In the genomic region with DNA sequence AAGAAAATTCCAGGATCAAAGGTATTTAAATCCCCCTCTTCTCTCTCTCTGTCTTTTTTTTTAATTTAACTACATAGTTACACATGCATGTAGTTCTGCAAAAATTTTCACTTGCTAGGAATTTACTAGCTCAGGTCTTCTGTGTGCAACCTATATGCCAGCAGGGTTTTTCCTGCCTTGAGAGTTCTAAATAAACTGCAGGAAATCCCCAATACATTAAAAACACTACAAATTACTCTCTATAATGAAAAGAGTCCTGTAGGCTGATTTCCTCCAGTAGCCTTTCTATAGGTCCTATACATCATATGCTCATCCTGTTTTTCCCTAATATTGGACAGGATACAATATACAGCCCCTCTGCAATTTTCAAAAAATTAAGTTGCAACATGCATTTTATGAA, we compare ENCODE assay signal across 12 cellular contexts. TPM values are rescaled to one million over a fixed set of nuclear protein-coding genes. Genes with fewer than 3 reads are reported as not detected.
DNase-seq lines count a peak whose midpoint lies in the region; ATAC-seq and TF ChIP-seq lines count a peak whose summit lies in the region.
"Had no signal": no experiment of that assay in that cellular context is flagged by ENCODE, and none has a peak within 500 bp of the region (broad histone marks: within the 10 kb centered on the region; RNA-seq: fewer than 3 reads in every experiment).

No MANE protein-coding gene starts in this region.

- H3K27ac Mint-ChIP-seq in WTC11 (no peak overlapping the region), neural crest cell (ENCODE audit: unreplicated experiment) (no peak overlapping the region)
- H3K27ac Mint-ChIP-seq: CD14-positive monocyte; CD8-positive, alpha-beta T cell had no signal

- H3K9ac ChIP-seq in HCT116 (ENCODE audit: low read length), result no peak overlapping the region
- H3K9ac ChIP-seq: GM23248 had no signal

- H3K4me3 Mint-ChIP-seq in WTC11, result peak overlapping the region; percentile 57
- H3K4me3 Mint-ChIP-seq in neural crest cell, result peak overlapping the region; percentile 75
- H3K4me3 Mint-ChIP-seq: CD14-positive monocyte; CD8-positive, alpha-beta T cell had no signal

- no peaks in the 10 kb centered on the region for H3K36me3 ChIP-seq in A673 (ENCODE audit: insufficient read depth, low read length, poor library complexity, severe bottlenecking)
- H3K36me3 ChIP-seq in HCT116 (ENCODE audit: control insufficient read depth in 1 of 2, insufficient read depth in 2 of 2, low read length in 2 of 2), result no peaks in the 10 kb centered on the region
- no peaks in the 10 kb centered on the region for H3K36me3 ChIP-seq in ascending aorta
- H3K36me3 ChIP-seq in suprapubic skin, result no peaks in the 10 kb centered on the region

- H3K4me1 ChIP-seq in A673 (ENCODE audit: insufficient read depth, low read length, poor library complexity, severe bottlenecking), result peaks cover 6% of the 10 kb centered on the region
- no peaks in the 10 kb centered on the region for H3K4me1 ChIP-seq in HCT116 (ENCODE audit: control insufficient read depth in 1 of 2, insufficient read depth in 2 of 2, low read length in 2 of 2)
- no peaks in the 10 kb centered on the region for H3K4me1 ChIP-seq in ascending aorta
- H3K4me1 ChIP-seq in suprapubic skin, result no peaks in the 10 kb centered on the region

- TF ChIP-seq RAD21 in HCT116 (IDR thresholded peaks at IDR 0.05; ENCODE audit: low read depth), result no peak

- H3K36me3 Mint-ChIP-seq in WTC11 (peaks cover 14% of the 10 kb centered on the region), neural crest cell (ENCODE audit: low read depth) (peaks cover 2% of the 10 kb centered on the region)
- H3K36me3 Mint-ChIP-seq: CD14-positive monocyte; CD8-positive, alpha-beta T cell had no signal

- H3K4me1 Mint-ChIP-seq in WTC11 (peaks cover 11% of the 10 kb centered on the region), neural crest cell (peaks cover 7% of the 10 kb centered on the region)
- H3K4me1 Mint-ChIP-seq: CD14-positive monocyte had no signal

- no peaks in the 10 kb centered on the region for H3K79me2 ChIP-seq in HCT116 (ENCODE audit: insufficient read depth, low read length)

- BruUV-seq in A673 (replicated peaks; lab: Mats Ljungman, UMichigan) (no TSS peak), HCT116 (replicated peaks; lab: Mats Ljungman, UMichigan) (no TSS peak)

- H3K9me3 ChIP-seq in A673 (ENCODE audit: low read depth, low read length, poor library complexity, severe bottlenecking) (no peaks in the 10 kb centered on the region), HCT116 (ENCODE audit: control insufficient read depth in 1 of 2, insufficient read depth in 1 of 2, low read depth in 1 of 2, low read length in 2 of 2) (no peaks in the 10 kb centered on the region), ascending aorta (no peaks in the 10 kb centered on the region), suprapubic skin (no peaks in the 10 kb centered on the region)

- H3K4me2 ChIP-seq in HCT116 (ENCODE audit: low read length), result peak overlapping the region; percentile 54; the same call in 1 of the 2 replicates

- CTCF ChIA-PET in A673 (lab: Charles Lee), result interaction anchor here (0.6 kb wide), 1 partner anchor 30 kb away, joined by 3 read pairs; no protein-coding TSS in a partner anchor
- CTCF ChIA-PET in HCT116 (lab: Charles Lee), result no interaction called here
- CTCF ChIA-PET in WTC11 (lab: Charles Lee), result no interaction called here

- H3K27me3 Mint-ChIP-seq in WTC11 (ENCODE audit: low read depth), result no peaks in the 10 kb centered on the region
- no peaks in the 10 kb centered on the region for H3K27me3 Mint-ChIP-seq in neural crest cell (ENCODE audit: low read depth)

- TF ChIP-seq EP300 in suprapubic skin (IDR thresholded peaks at IDR 0.05), result no peak

- H3K27me3 ChIP-seq in A673 (replicated peaks; ENCODE audit: insufficient read depth, low read depth, low read length, poor library complexity) (no peaks in the 10 kb centered on the region), HCT116 (ENCODE audit: insufficient read depth, low read length) (no peaks in the 10 kb centered on the region), ascending aorta (no peaks in the 10 kb centered on the region), suprapubic skin (no peaks in the 10 kb centered on the region)

- H3K27ac ChIP-seq in A673 (ENCODE audit: low read depth, low read length, poor library complexity, severe bottlenecking), result peak overlapping the region; percentile 22
- H3K27ac ChIP-seq in HCT116 (ENCODE audit: low read depth, low read length), result no peak overlapping the region
- H3K27ac ChIP-seq in ascending aorta, result no peak overlapping the region
- H3K27ac ChIP-seq in suprapubic skin, result no peak overlapping the region
- H3K27ac ChIP-seq: GM23248 had no signal

- RAD21 ChIA-PET in HCT116 (lab: Charles Lee; ENCODE audit: low non-redundant PET in 1 of 2, low total read pairs in 2 of 2, uncharacterized antibody in 2 of 2, unreplicated experiment in 2 of 2), result no interaction called here

- H3K4me3 ChIP-seq in A673 (ENCODE audit: low read depth, low read length, poor library complexity, severe bottlenecking) (no peak overlapping the region), HCT116 (replicated peaks in 1 of 2; ENCODE audit: low read depth in 1 of 2, low read length in 2 of 2) (peak overlapping the region in 1 of 2 experiments; percentile 41; a peak in 2 of 4 replicates), ascending aorta (no peak overlapping the region), suprapubic skin (no peak overlapping the region)
- H3K4me3 ChIP-seq: GM23248 had no signal

- POLR2A ChIA-PET in A673 (lab: Charles Lee; ENCODE audit: low non-redundant PET), result interaction anchor here (0.6 kb wide), 1 partner anchor 192 kb away, joined by 4 read pairs; no protein-coding TSS in a partner anchor
- POLR2A ChIA-PET in HCT116 (lab: Charles Lee), result no interaction called here
- POLR2A ChIA-PET in WTC11 (lab: Charles Lee), result interaction anchor here (1.2 kb wide), 1 partner anchor 27 kb away, joined by 4 read pairs; no protein-coding TSS in a partner anchor

- no peak for ATAC-seq in HCT116
- no peak for ATAC-seq in WTC11
- no peak for ATAC-seq in GM18520 (IDR thresholded peaks at IDR 0.05; ENCODE audit: unreplicated experiment)
- ATAC-seq: CD8-positive, alpha-beta T cell had no signal

- H4K20me1 ChIP-seq in HCT116 (ENCODE audit: insufficient read depth), result no peaks in the 10 kb centered on the region

- intact Hi-C loops in A673 (cut with micrococcal nuclease; ENCODE audit: unreplicated experiment), result no loop called here
- intact Hi-C loops in HCT116 (cut with micrococcal nuclease), result no loop called here
- intact Hi-C loops in ascending aorta (cut with DNase I), result no loop called here

- DNase-seq in A673 (ENCODE audit: low spot score) (peak; percentile 85), HCT116 (ENCODE audit: low read depth, low spot score) (no peak), WTC11 (ENCODE audit: low spot score) (no peak), neural crest cell (ENCODE audit: low read depth, low spot score) (no peak), ascending aorta (ENCODE audit: low spot score in 2 of 2) (no peak), suprapubic skin (ENCODE audit: low spot score in 2 of 2) (no peak)
- DNase-seq: CD8-positive, alpha-beta T cell; COR-L47; GM23248; H7 had no signal

- TF ChIP-seq CTCF in A673 (conservative IDR thresholded peaks at IDR 0.05; ENCODE audit: low read depth, low read length), result no peak
- TF ChIP-seq CTCF in HCT116 (IDR thresholded peaks at IDR 0.05 in 2 of 3, conservative IDR thresholded peaks at IDR 0.05 in 1 of 3; ENCODE audit: borderline replicate concordance in 1 of 3, insufficient read depth in 1 of 3, low read depth in 2 of 3, low read length in 2 of 3), result no peak
- TF ChIP-seq CTCF in WTC11 (IDR thresholded peaks at IDR 0.05), result no peak
- no peak for TF ChIP-seq CTCF in neural crest cell (conservative IDR thresholded peaks at IDR 0.05)
- no peak for TF ChIP-seq CTCF in ascending aorta (IDR thresholded peaks at IDR 0.05)
- no peak for TF ChIP-seq CTCF in suprapubic skin (IDR thresholded peaks at IDR 0.05)

- H3K9me3 Mint-ChIP-seq in WTC11 (peaks cover 9% of the 10 kb centered on the region), neural crest cell (peaks cover 2% of the 10 kb centered on the region)
- H3K9me3 Mint-ChIP-seq: CD8-positive, alpha-beta T cell had no signal

- peak overlapping the region; percentile 90 for H2AFZ ChIP-seq in HCT116 (ENCODE audit: low read depth, low read length, poor library complexity, severe bottlenecking)
- H2AFZ ChIP-seq: GM23248 had no signal

- H3K9me2 ChIP-seq in HCT116 (ENCODE audit: insufficient read depth), result no peaks in the 10 kb centered on the region

- no peak for TF ChIP-seq POLR2A in HCT116 (IDR thresholded peaks at IDR 0.05; ENCODE audit: borderline replicate concordance, extremely low read depth, insufficient read depth, insufficient read length)
- TF ChIP-seq POLR2A in suprapubic skin (IDR thresholded peaks at IDR 0.05), result no peak

TF ChIP-seq in HCT116, 20 proteins besides CTCF, POLR2A, EP300 and RAD21 (continues in another document):
- TF ChIP-seq YY1 (IDR thresholded peaks at IDR 0.05; ENCODE audit: extremely low read depth, insufficient replicate concordance, low read depth, low read length) (no peak), SP1 (IDR thresholded peaks at IDR 0.05; ENCODE audit: low read depth) (no peak), SIN3A (IDR thresholded peaks at IDR 0.05; ENCODE audit: low read depth) (no peak), CBX3 (IDR thresholded peaks at IDR 0.05; ENCODE audit: low read depth) (no peak), CEBPB (IDR thresholded peaks at IDR 0.05; ENCODE audit: low read depth) (no peak), EGR1 (IDR thresholded peaks at IDR 0.05; ENCODE audit: low read depth) (no peak)

RNA-seq across cellular contexts. Expression of gene ATXN7L3B, which starts 27.7 kb away (rescaled TPM):
- total RNA-seq in A673 (2021) (42.2 and 43.7 TPM in 2 replicates), HCT116 (2021; ENCODE audit: unreplicated experiment) (28.1 TPM), WTC11 (2021) (35.7 to 36.3 TPM (median 35.8 TPM) in 3 replicates), neural crest cell (59.7 and 60.0 TPM in 2 replicates), ascending aorta (11.3 TPM), suprapubic skin (10 to 100 TPM; 27.5 to 35.6 (median 31.1) TPM)
- polyA plus RNA-seq in HCT116 (2012), result 17.1 and 20.5 TPM in 2 replicates
